In genomic region chr19:27792576-27793127, GRCh38 we compare ENCODE assay signal across 7 cellular contexts.
DNase-seq lines count a peak whose midpoint lies in the region; ATAC-seq and TF ChIP-seq lines count a peak whose summit lies in the region.

No MANE protein-coding gene starts in this region.

- H3K36me3 ChIP-seq in HEK293 (ENCODE audit: control insufficient read depth in 2 of 2, insufficient read depth in 1 of 2, low read length in 2 of 2) (peaks cover 9 to 34% of the 10 kb centered on the region in 2 experiments), hepatocyte (replicated peaks; ENCODE audit: insufficient read depth, low read depth) (no peaks in the 10 kb centered on the region), smooth muscle cell (ENCODE audit: low read depth) (no peaks in the 10 kb centered on the region)

- no peak for ATAC-seq in activated B cell treated with CpG ODN at 0.5 μM for 24 hours (ENCODE audit: low read depth)

- H3K9ac ChIP-seq in smooth muscle cell (ENCODE audit: low read depth), result peak overlapping the region; percentile 32

- no peak for DNase-seq in activated B cell treated with CpG ODN at 0.5 μM for 24 hours
- no peak for DNase-seq in hepatocyte (ENCODE audit: low spot score)
- no peak for DNase-seq in smooth muscle cell (lab: John Stamatoyannopoulos, UW; ENCODE audit: unreplicated experiment)
- no peak for DNase-seq in NOMO-1 treated with DMSO at 0.1 percent for 48 hours (lab: John Stamatoyannopoulos, UW; ENCODE audit: unreplicated experiment)
- no peak for DNase-seq in cortex of kidney (lab: John Stamatoyannopoulos, UW)
- DNase-seq in NCI-H69 (lab: John Stamatoyannopoulos, UW), result no peak

- H3K4me1 ChIP-seq in HEK293 (ENCODE audit: control insufficient read depth, insufficient read depth, low read length), result peaks cover 15% of the 10 kb centered on the region
- peaks cover 7% of the 10 kb centered on the region for H3K4me1 ChIP-seq in hepatocyte (ENCODE audit: insufficient read depth)
- H3K4me1 ChIP-seq in smooth muscle cell (ENCODE audit: low read depth), result peaks cover 17% of the 10 kb centered on the region

- H3K4me3 Mint-ChIP-seq in activated B cell treated with CpG ODN at 0.5 μM for 24 hours, result peak overlapping the region; percentile 95

- H4K20me1 ChIP-seq in hepatocyte (ENCODE audit: insufficient read depth, poor library complexity, severe bottlenecking) (no peaks in the 10 kb centered on the region), smooth muscle cell (ENCODE audit: low read depth) (peaks cover 31% of the 10 kb centered on the region)

- peaks cover 60% of the 10 kb centered on the region for H3K79me2 ChIP-seq in hepatocyte
- H3K79me2 ChIP-seq in smooth muscle cell (ENCODE audit: low read depth), result peaks cover 80% of the 10 kb centered on the region

- peaks cover 24% of the 10 kb centered on the region for H3K36me3 Mint-ChIP-seq in activated B cell treated with CpG ODN at 0.5 μM for 24 hours (ENCODE audit: low read depth)

- POLR2A ChIA-PET in HEK293 (lab: Yijun Ruan, JAX), result interaction anchor here (0.8 to 2.3 kb wide), 9 partner anchors 10 to 179 kb away, joined by 3 to 16 read pairs (median 4); no protein-coding TSS in a partner anchor
- POLR2A ChIA-PET in activated B cell treated with CpG ODN at 0.5 μM for 24 hours (lab: Charles Lee), result interaction anchor here (0.8 to 1.6 kb wide), 4 partner anchors 10 to 1879 kb away, joined by 4 to 13 read pairs (median 9); partner anchors contain the start of gene POP4

- intact Hi-C loops in activated B cell treated with CpG ODN at 0.5 μM for 24 hours (cut with micrococcal nuclease), result loop anchor here (1.0 to 5.0 kb wide), 4 partner anchors 12 to 1925 kb away; partner anchors contain the start of genes C19orf12 and POP4

- H3K9me2 ChIP-seq in hepatocyte (replicated peaks; ENCODE audit: insufficient read depth), result no peaks in the 10 kb centered on the region

- H3F3A ChIP-seq in smooth muscle cell (ENCODE audit: low read depth), result no peaks in the 10 kb centered on the region

- TF ChIP-seq CTCF in HEK293 (tag by site-specific recombination; IDR thresholded peaks at IDR 0.05) (no peak), activated B cell treated with CpG ODN at 0.5 μM for 24 hours (IDR thresholded peaks at IDR 0.05) (no peak), hepatocyte (IDR thresholded peaks at IDR 0.05; ENCODE audit: poor library complexity) (no peak), smooth muscle cell (IDR thresholded peaks at IDR 0.05; ENCODE audit: borderline replicate concordance, insufficient read depth, poor library complexity, severe bottlenecking) (no peak)

- H3K27ac Mint-ChIP-seq in activated B cell treated with CpG ODN at 0.5 μM for 24 hours, result peak overlapping the region; percentile 93

- WGBS in hepatocyte (ENCODE audit: low lambda C conversion rate, missing lambda C conversion rate), result 13% methylated on average over 6 of the region's 6 CpGs
- 6% methylated on average over 6 of the region's 6 CpGs for WGBS in smooth muscle cell (ENCODE audit: low lambda C conversion rate)

- H3K27me3 Mint-ChIP-seq in activated B cell treated with CpG ODN at 0.5 μM for 24 hours, result no peaks in the 10 kb centered on the region

- H3K9me3 Mint-ChIP-seq in activated B cell treated with CpG ODN at 0.5 μM for 24 hours, result peaks cover 2% of the 10 kb centered on the region

- H3K4me1 Mint-ChIP-seq in activated B cell treated with CpG ODN at 0.5 μM for 24 hours, result peaks cover 39% of the 10 kb centered on the region

- H3K4me3 ChIP-seq in HEK293 (ENCODE audit: low read depth, low read length) (peak overlapping the region; percentile 65), hepatocyte (peak overlapping the region; percentile 43), smooth muscle cell (peak overlapping the region; percentile 95)

- CTCF ChIA-PET in HEK293 (lab: Yijun Ruan, JAX), result interaction anchor here (0.6 to 1.4 kb wide), 4 partner anchors 8 to 876 kb away, joined by 3 to 7 read pairs (median 4); no protein-coding TSS in a partner anchor
- CTCF ChIA-PET in activated B cell treated with CpG ODN at 0.5 μM for 24 hours (lab: Charles Lee), result interaction anchor here (0.8 to 1.0 kb wide), 2 partner anchors 10 to 1924 kb away, joined by 3 read pairs; no protein-coding TSS in a partner anchor

- peak overlapping the region; percentile 85 for H3K4me2 ChIP-seq in hepatocyte
- H3K4me2 ChIP-seq in smooth muscle cell, result peak overlapping the region; percentile 94

- H3K27ac ChIP-seq in HEK293 (ENCODE audit: extremely low read depth, low read depth, low read length) (peak overlapping the region; percentile 97), hepatocyte (peak overlapping the region; percentile 93), smooth muscle cell (ENCODE audit: low read depth) (peak overlapping the region; percentile 57)

- no peaks in the 10 kb centered on the region for H3K27me3 ChIP-seq in hepatocyte
- H3K27me3 ChIP-seq in smooth muscle cell (ENCODE audit: low read depth), result no peaks in the 10 kb centered on the region

- H3K9me3 ChIP-seq in HEK293 (ENCODE audit: control insufficient read depth, insufficient read depth, low read depth, low read length), result peaks cover 7% of the 10 kb centered on the region
- no peaks in the 10 kb centered on the region for H3K9me3 ChIP-seq in hepatocyte (ENCODE audit: low read depth)
- no peaks in the 10 kb centered on the region for H3K9me3 ChIP-seq in smooth muscle cell (replicated peaks; ENCODE audit: low read depth)

- H2AFZ ChIP-seq in hepatocyte (peak overlapping the region; percentile 74), smooth muscle cell (ENCODE audit: low read depth) (peak overlapping the region; percentile 100)

TF ChIP-seq in HEK293, 187 proteins besides CTCF, POLR2A, EP300 and RAD21 (continues in another document):
- TF ChIP-seq GFI1B (tag by site-specific recombination; IDR thresholded peaks at IDR 0.05), result 0 out of 2 replicates have a peak, but pooled peaks have one; percentile 47
- TF ChIP-seq ZNF837 (tag by site-specific recombination; IDR thresholded peaks at IDR 0.05), result 0 out of 2 replicates have a peak, but pooled peaks have one; percentile 19
- TF ChIP-seq ZNF707 (tag by site-specific recombination; IDR thresholded peaks at IDR 0.05), result no peak
- 0 out of 2 replicates have a peak, but pooled peaks have one; percentile 10 for TF ChIP-seq ZNF626 (tag by site-specific recombination; IDR thresholded peaks at IDR 0.05)
- 0 out of 2 replicates have a peak, but pooled peaks have one; percentile 35 for TF ChIP-seq SCRT1 (tag by site-specific recombination; IDR thresholded peaks at IDR 0.05; ENCODE audit: borderline replicate concordance)
- TF ChIP-seq ZNF391 (tag by site-specific recombination; IDR thresholded peaks at IDR 0.05; ENCODE audit: borderline replicate concordance, low read depth), result peak; percentile 63; the same call in 1 of the 2 replicates
- TF ChIP-seq ZNF302 (tag by site-specific recombination; IDR thresholded peaks at IDR 0.05; ENCODE audit: low read depth), result no peak
- TF ChIP-seq ZNF513 (tag by site-specific recombination; IDR thresholded peaks at IDR 0.05), result peak; percentile 30; the same call in 1 of the 2 replicates
- 0 out of 2 replicates have a peak, but pooled peaks have one; percentile 33 for TF ChIP-seq KLF16 (tag by site-specific recombination; IDR thresholded peaks at IDR 0.05)
- TF ChIP-seq ZNF658 (tag by site-specific recombination; IDR thresholded peaks at IDR 0.05), result no peak
- TF ChIP-seq ZNF776 (tag by site-specific recombination; IDR thresholded peaks at IDR 0.05; ENCODE audit: borderline replicate concordance), result no peak
- TF ChIP-seq ZNF558 (tag by site-specific recombination; IDR thresholded peaks at IDR 0.05), result no peak
- TF ChIP-seq ZNF624 (tag by site-specific recombination; IDR thresholded peaks at IDR 0.05), result 0 out of 2 replicates have a peak, but pooled peaks have one; percentile 23
- no peak for TF ChIP-seq SP7 (tag by site-specific recombination; IDR thresholded peaks at IDR 0.05)
- no peak for TF ChIP-seq ZNF639 (tag by site-specific recombination; IDR thresholded peaks at IDR 0.05)
- peak; percentile 95 for TF ChIP-seq PRDM1 (tag by site-specific recombination; IDR thresholded peaks at IDR 0.05)
- no peak for TF ChIP-seq ELK4 (IDR thresholded peaks at IDR 0.05; ENCODE audit: borderline replicate concordance, low read depth, low read length)
- TF ChIP-seq RBAK (tag by site-specific recombination; IDR thresholded peaks at IDR 0.05), result no peak

Comparison
In these comparisons a context has a peak if more than half of its experiments do, and no peak if none do; other contexts are left out.
1. H3K4me3 ChIP-seq: peak in every context shown above with its lines; median percentile 95 in smooth muscle cell; 65 in HEK293; 43 in hepatocyte.